ENCODE assay signal across 1 cellular context in the genomic region with DNA sequence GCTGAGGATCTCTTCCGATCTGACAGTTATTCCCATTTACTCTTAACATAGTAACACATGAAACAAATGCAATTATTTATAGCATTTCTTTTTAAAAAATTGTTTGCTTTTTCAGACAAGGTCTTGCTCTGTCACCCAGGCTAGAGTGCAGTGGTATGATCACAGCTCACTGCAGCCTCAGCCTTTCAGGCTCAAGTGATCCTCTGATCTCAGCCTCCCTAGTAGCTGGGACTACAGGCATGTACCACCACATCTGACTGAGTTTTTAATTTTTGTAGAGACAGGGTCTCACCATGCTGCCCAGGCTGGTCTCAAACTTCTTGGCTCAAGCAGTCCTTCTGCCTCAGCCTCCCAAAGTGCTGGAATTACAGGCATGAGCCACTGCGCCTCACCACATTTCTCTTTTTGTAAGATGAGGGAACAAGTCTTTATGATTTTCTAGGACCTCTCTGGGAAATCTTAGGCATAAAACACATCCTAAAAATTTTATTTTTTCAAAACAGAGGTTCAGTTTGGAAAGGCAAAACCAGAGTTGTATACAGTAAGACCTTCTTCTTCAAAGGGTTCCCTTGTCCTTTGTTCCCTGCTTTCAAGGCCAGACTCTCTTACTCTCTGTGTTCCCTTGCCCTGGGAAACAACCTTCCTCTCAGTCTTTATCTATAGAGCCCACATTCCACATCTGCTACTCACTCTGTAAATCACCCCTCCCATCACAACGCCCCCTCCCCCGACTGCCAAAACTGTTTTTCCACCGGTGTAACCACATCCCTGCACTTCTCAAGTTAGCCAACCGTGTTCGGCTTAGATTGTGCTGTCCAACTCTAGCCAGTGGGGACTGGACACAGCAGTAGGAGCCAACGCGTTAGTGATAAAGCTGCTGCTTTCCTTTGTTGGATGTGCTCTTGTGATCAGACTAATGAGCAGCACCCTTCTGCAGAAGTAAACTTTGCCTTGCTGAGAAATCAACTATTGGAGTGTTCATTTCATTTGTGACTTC.
TF ChIP-seq lines count a peak whose summit lies in the region.

No MANE protein-coding gene starts in this region.

TF ChIP-seq in HepG2, 621 proteins besides CTCF, POLR2A, EP300 and RAD21 (continued from another document and continues in another):
- TF ChIP-seq, protein P1, sequence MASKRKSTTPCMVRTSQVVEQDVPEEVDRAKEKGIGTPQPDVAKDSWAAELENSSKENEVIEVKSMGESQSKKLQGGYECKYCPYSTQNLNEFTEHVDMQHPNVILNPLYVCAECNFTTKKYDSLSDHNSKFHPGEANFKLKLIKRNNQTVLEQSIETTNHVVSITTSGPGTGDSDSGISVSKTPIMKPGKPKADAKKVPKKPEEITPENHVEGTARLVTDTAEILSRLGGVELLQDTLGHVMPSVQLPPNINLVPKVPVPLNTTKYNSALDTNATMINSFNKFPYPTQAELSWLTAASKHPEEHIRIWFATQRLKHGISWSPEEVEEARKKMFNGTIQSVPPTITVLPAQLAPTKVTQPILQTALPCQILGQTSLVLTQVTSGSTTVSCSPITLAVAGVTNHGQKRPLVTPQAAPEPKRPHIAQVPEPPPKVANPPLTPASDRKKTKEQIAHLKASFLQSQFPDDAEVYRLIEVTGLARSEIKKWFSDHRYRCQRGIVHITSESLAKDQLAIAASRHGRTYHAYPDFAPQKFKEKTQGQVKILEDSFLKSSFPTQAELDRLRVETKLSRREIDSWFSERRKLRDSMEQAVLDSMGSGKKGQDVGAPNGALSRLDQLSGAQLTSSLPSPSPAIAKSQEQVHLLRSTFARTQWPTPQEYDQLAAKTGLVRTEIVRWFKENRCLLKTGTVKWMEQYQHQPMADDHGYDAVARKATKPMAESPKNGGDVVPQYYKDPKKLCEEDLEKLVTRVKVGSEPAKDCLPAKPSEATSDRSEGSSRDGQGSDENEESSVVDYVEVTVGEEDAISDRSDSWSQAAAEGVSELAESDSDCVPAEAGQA (IDR thresholded peaks at IDR 0.05; ENCODE audit: low read depth), result no peak
- TF ChIP-seq, protein P1 (CRISPR knock-in tag; IDR thresholded peaks at IDR 0.05; ENCODE audit: borderline replicate concordance), result no peak
- TF ChIP-seq, protein P2, sequence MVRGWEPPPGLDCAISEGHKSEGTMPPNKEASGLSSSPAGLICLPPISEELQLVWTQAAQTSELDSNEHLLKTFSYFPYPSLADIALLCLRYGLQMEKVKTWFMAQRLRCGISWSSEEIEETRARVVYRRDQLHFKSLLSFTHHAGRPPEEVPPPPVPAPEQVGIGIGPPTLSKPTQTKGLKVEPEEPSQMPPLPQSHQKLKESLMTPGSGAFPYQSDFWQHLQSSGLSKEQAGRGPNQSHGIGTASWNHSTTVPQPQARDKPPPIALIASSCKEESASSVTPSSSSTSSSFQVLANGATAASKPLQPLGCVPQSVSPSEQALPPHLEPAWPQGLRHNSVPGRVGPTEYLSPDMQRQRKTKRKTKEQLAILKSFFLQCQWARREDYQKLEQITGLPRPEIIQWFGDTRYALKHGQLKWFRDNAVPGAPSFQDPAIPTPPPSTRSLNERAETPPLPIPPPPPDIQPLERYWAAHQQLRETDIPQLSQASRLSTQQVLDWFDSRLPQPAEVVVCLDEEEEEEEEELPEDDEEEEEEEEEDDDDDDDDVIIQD (CRISPR knock-in tag; IDR thresholded peaks at IDR 0.05; ENCODE audit: low read depth), result peak; percentile 95
- TF ChIP-seq KLF16 (CRISPR knock-in tag; IDR thresholded peaks at IDR 0.05) (no peak), MATR3 (CRISPR knock-in tag; IDR thresholded peaks at IDR 0.05) (no peak), KDM1A (CRISPR knock-in tag; IDR thresholded peaks at IDR 0.05) (peak; percentile 92; the same call in 1 of the 2 replicates), ZZZ3 (CRISPR knock-in tag; IDR thresholded peaks at IDR 0.05; ENCODE audit: borderline replicate concordance) (no peak), CCDC6 (CRISPR knock-in tag; IDR thresholded peaks at IDR 0.05) (no peak), ZNF20 (CRISPR knock-in tag; IDR thresholded peaks at IDR 0.05) (no peak), KDM6A (CRISPR knock-in tag; IDR thresholded peaks at IDR 0.05; ENCODE audit: low read depth) (0 out of 2 replicates have a peak, but pooled peaks have one; percentile 15), CBX5 (CRISPR knock-in tag; IDR thresholded peaks at IDR 0.05; ENCODE audit: borderline replicate concordance) (0 out of 2 replicates have a peak, but pooled peaks have one; percentile 55), GZF1 (CRISPR knock-in tag; IDR thresholded peaks at IDR 0.05) (no peak), NFE2 (CRISPR knock-in tag; IDR thresholded peaks at IDR 0.05) (no peak), ZNF775 (CRISPR knock-in tag; IDR thresholded peaks at IDR 0.05; ENCODE audit: borderline replicate concordance) (no peak), ZNF720 (CRISPR knock-in tag; IDR thresholded peaks at IDR 0.05) (no peak), MEIS2 (CRISPR knock-in tag; IDR thresholded peaks at IDR 0.05) (no peak), ZNF7 (CRISPR knock-in tag; IDR thresholded peaks at IDR 0.05) (no peak)
- TF ChIP-seq, protein P3, sequence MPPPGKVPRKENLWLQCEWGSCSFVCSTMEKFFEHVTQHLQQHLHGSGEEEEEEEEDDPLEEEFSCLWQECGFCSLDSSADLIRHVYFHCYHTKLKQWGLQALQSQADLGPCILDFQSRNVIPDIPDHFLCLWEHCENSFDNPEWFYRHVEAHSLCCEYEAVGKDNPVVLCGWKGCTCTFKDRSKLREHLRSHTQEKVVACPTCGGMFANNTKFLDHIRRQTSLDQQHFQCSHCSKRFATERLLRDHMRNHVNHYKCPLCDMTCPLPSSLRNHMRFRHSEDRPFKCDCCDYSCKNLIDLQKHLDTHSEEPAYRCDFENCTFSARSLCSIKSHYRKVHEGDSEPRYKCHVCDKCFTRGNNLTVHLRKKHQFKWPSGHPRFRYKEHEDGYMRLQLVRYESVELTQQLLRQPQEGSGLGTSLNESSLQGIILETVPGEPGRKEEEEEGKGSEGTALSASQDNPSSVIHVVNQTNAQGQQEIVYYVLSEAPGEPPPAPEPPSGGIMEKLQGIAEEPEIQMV (CRISPR knock-in tag; IDR thresholded peaks at IDR 0.05; ENCODE audit: low read depth), result no peak
- TF ChIP-seq, protein P4, sequence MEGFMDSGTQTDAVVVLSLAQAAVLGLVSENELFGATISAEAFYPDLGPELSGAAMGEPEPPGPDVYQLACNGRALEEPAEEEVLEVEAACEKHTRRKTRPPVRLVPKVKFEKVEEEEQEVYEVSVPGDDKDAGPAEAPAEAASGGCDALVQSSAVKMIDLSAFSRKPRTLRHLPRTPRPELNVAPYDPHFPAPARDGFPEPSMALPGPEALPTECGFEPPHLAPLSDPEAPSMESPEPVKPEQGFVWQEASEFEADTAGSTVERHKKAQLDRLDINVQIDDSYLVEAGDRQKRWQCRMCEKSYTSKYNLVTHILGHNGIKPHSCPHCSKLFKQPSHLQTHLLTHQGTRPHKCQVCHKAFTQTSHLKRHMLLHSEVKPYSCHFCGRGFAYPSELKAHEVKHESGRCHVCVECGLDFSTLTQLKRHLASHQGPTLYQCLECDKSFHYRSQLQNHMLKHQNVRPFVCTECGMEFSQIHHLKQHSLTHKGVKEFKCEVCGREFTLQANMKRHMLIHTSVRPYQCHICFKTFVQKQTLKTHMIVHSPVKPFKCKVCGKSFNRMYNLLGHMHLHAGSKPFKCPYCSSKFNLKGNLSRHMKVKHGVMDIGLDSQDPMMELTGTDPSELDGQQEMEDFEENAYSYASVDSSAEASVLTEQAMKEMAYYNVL (CRISPR knock-in tag; IDR thresholded peaks at IDR 0.05; ENCODE audit: borderline replicate concordance), result no peak
- TF ChIP-seq, protein P5, sequence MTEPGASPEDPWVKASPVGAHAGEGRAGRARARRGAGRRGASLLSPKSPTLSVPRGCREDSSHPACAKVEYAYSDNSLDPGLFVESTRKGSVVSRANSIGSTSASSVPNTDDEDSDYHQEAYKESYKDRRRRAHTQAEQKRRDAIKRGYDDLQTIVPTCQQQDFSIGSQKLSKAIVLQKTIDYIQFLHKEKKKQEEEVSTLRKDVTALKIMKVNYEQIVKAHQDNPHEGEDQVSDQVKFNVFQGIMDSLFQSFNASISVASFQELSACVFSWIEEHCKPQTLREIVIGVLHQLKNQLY (CRISPR knock-in tag; IDR thresholded peaks at IDR 0.05), result no peak
- TF ChIP-seq, protein P6, sequence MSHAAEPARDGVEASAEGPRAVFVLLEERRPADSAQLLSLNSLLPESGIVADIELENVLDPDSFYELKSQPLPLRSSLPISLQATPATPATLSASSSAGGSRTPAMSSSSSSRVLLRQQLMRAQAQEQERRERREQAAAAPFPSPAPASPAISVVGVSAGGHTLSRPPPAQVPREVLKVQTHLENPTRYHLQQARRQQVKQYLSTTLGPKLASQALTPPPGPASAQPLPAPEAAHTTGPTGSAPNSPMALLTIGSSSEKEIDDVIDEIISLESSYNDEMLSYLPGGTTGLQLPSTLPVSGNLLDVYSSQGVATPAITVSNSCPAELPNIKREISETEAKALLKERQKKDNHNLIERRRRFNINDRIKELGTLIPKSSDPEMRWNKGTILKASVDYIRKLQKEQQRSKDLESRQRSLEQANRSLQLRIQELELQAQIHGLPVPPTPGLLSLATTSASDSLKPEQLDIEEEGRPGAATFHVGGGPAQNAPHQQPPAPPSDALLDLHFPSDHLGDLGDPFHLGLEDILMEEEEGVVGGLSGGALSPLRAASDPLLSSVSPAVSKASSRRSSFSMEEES (CRISPR knock-in tag; IDR thresholded peaks at IDR 0.05), result no peak
- TF ChIP-seq, protein P7, sequence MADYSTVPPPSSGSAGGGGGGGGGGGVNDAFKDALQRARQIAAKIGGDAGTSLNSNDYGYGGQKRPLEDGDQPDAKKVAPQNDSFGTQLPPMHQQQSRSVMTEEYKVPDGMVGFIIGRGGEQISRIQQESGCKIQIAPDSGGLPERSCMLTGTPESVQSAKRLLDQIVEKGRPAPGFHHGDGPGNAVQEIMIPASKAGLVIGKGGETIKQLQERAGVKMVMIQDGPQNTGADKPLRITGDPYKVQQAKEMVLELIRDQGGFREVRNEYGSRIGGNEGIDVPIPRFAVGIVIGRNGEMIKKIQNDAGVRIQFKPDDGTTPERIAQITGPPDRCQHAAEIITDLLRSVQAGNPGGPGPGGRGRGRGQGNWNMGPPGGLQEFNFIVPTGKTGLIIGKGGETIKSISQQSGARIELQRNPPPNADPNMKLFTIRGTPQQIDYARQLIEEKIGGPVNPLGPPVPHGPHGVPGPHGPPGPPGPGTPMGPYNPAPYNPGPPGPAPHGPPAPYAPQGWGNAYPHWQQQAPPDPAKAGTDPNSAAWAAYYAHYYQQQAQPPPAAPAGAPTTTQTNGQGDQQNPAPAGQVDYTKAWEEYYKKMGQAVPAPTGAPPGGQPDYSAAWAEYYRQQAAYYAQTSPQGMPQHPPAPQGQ (CRISPR knock-in tag; IDR thresholded peaks at IDR 0.05; ENCODE audit: borderline replicate concordance), result no peak
- TF ChIP-seq, protein P8, sequence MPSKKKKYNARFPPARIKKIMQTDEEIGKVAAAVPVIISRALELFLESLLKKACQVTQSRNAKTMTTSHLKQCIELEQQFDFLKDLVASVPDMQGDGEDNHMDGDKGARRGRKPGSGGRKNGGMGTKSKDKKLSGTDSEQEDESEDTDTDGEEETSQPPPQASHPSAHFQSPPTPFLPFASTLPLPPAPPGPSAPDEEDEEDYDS (CRISPR knock-in tag; IDR thresholded peaks at IDR 0.05), result no peak
- TF ChIP-seq, protein P9, sequence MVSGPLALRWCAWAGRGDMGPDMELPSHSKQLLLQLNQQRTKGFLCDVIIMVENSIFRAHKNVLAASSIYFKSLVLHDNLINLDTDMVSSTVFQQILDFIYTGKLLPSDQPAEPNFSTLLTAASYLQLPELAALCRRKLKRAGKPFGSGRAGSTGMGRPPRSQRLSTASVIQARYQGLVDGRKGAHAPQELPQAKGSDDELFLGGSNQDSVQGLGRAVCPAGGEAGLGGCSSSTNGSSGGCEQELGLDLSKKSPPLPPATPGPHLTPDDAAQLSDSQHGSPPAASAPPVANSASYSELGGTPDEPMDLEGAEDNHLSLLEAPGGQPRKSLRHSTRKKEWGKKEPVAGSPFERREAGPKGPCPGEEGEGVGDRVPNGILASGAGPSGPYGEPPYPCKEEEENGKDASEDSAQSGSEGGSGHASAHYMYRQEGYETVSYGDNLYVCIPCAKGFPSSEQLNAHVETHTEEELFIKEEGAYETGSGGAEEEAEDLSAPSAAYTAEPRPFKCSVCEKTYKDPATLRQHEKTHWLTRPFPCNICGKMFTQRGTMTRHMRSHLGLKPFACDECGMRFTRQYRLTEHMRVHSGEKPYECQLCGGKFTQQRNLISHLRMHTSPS (CRISPR knock-in tag; IDR thresholded peaks at IDR 0.05; ENCODE audit: low read depth), result no peak
- TF ChIP-seq, protein P10, sequence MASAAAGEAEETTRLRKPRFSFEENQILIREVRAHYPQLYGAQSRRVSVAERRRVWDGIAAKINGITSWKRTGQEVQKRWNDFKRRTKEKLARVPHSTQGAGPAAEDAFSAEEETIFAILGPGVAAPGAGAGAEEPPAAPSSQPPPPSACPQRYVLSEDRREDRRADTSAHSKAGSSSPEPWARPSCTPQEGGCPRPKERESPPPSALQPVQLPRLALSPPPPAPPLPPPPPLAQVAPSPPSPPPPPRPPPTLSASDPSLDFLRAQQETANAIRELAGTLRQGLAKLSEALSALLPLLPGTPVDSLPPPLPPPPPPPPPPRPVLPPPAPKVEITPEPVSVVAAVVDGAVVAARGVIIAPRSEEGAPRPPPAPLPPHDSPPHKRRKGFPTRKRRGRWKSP (CRISPR knock-in tag; IDR thresholded peaks at IDR 0.05), result no peak
- TF ChIP-seq, protein P11, sequence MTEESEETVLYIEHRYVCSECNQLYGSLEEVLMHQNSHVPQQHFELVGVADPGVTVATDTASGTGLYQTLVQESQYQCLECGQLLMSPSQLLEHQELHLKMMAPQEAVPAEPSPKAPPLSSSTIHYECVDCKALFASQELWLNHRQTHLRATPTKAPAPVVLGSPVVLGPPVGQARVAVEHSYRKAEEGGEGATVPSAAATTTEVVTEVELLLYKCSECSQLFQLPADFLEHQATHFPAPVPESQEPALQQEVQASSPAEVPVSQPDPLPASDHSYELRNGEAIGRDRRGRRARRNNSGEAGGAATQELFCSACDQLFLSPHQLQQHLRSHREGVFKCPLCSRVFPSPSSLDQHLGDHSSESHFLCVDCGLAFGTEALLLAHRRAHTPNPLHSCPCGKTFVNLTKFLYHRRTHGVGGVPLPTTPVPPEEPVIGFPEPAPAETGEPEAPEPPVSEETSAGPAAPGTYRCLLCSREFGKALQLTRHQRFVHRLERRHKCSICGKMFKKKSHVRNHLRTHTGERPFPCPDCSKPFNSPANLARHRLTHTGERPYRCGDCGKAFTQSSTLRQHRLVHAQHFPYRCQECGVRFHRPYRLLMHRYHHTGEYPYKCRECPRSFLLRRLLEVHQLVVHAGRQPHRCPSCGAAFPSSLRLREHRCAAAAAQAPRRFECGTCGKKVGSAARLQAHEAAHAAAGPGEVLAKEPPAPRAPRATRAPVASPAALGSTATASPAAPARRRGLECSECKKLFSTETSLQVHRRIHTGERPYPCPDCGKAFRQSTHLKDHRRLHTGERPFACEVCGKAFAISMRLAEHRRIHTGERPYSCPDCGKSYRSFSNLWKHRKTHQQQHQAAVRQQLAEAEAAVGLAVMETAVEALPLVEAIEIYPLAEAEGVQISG (CRISPR knock-in tag; IDR thresholded peaks at IDR 0.05), result no peak
